1 cellular context compared by ENCODE assay signal in the genomic region with DNA sequence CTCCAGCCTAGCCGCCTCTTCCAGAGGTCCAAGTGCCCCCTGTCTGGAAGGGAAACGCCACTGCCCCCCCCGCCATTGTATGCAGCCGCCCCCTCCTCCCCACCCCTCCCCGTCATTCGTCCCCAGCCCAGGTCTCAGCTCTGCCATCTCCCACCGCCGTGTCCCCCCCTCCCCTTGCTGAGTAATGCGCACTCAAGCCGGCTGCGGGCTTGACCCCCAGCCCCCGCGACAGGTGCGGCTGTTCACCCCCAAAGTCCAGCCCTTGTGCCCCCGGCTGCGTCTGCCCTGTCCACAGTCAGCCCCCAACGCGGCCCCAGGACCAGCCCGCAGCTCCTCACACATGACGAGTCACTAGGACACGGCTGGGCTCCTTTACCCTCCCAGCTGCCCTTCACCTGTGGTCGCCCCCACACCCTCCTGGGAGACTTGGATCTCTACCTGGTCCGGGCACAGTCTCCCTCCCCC.
TF ChIP-seq lines count a peak whose summit lies in the region.

No MANE protein-coding gene starts in this region.

TF ChIP-seq in H1, 55 proteins besides CTCF, POLR2A, EP300 and RAD21 (continued from another document):
- TF ChIP-seq SIN3A (conservative IDR thresholded peaks at IDR 0.05 in 1 of 2, IDR thresholded peaks at IDR 0.05 in 1 of 2; ENCODE audit: low read depth in 1 of 2, low read length in 2 of 2): 0 out of 4 replicates have a peak, but pooled peaks of 1 of the 2 experiments have one; percentile 65
- peak; percentile 38 for TF ChIP-seq SAP30 (IDR thresholded peaks at IDR 0.05; ENCODE audit: insufficient read depth, insufficient replicate concordance, low read length)
